23 cellular contexts compared by ENCODE assay signal in genomic region chr3:41630708-41631107, GRCh38.
DNase-seq lines count a peak whose midpoint lies in the region; TF ChIP-seq lines count a peak whose summit lies in the region.
"Had no signal": no experiment of that assay in that cellular context is flagged by ENCODE, and none has a peak within 500 bp of the region (broad histone marks: within the 10 kb centered on the region; RNA-seq: fewer than 3 reads in every experiment).

No MANE protein-coding gene starts in this region.

- in situ Hi-C loops in GM13977 (cut with MboI; ENCODE audit: low pct_unique_long_range_greater_than_20kb, low sequenced_read_pairs, unreplicated experiment): no loop called here

- H3K9ac ChIP-seq in parathyroid adenoma: no peak overlapping the region
- H3K9ac ChIP-seq: GM23248 had no signal

- no peaks in the 10 kb centered on the region for H3K36me3 ChIP-seq in parathyroid adenoma (ENCODE audit: control insufficient read depth, insufficient read depth, low read length)
- H3K36me3 ChIP-seq: HAP-1 had no signal

- H3K27me3 ChIP-seq in parathyroid adenoma (ENCODE audit: control insufficient read depth, insufficient read depth, low read length): no peaks in the 10 kb centered on the region

- H3K9me3 ChIP-seq in parathyroid adenoma (ENCODE audit: control insufficient read depth, low read length): no peaks in the 10 kb centered on the region
- H3K9me3 ChIP-seq: HAP-1 had no signal

- H3K27ac ChIP-seq in parathyroid adenoma: peak overlapping the region; percentile 74
- H3K27ac ChIP-seq: 22Rv1, GM23248, PC-9 had no signal

- TF ChIP-seq CTCF in parathyroid adenoma (IDR thresholded peaks at IDR 0.05) (no peak), GM13977 (IDR thresholded peaks at IDR 0.05; ENCODE audit: extremely low read depth, insufficient read depth, missing control alignments) (no peak)

- H3K4me3 ChIP-seq in parathyroid adenoma (ENCODE audit: low read depth, low read length): no peak overlapping the region
- H3K4me3 ChIP-seq: GM23248, HAP-1, PC-9 had no signal

- H3K4me1 ChIP-seq in parathyroid adenoma: peaks cover 21% of the 10 kb centered on the region
- H3K4me1 ChIP-seq: HAP-1 had no signal

- no peaks in the 10 kb centered on the region for H3K79me2 ChIP-seq in parathyroid adenoma

- H2AFZ ChIP-seq in parathyroid adenoma: peak overlapping the region; percentile 6
- H2AFZ ChIP-seq: GM23248, PC-9 had no signal

- DNase-seq in DMS53 (lab: John Stamatoyannopoulos, UW): peak; percentile 24
- DNase-seq in DMS53 treated with DMSO at 0.1 percent for 48 hours (lab: John Stamatoyannopoulos, UW; ENCODE audit: unreplicated experiment): no peak
- peak; percentile 21 for DNase-seq in NCI-H748 (lab: John Stamatoyannopoulos, UW; ENCODE audit: unreplicated experiment)
- DNase-seq in NCI-H748 treated with DMSO at 0.1 percent for 48 hours (lab: John Stamatoyannopoulos, UW): no peak
- DNase-seq in fibroblast of peridontal ligament (ENCODE audit: extremely low read depth): peak; percentile 63
- DNase-seq in RPMI8226: no peak
- no peak for DNase-seq in GM13977 (ENCODE audit: low spot score)
- DNase-seq: CD4-positive, CD25-positive, alpha-beta regulatory T cell; COR-L47; DMS 273 treated with DMSO at 0.1 percent for 48 hours; GDM1; GM23248; Kasumi-1; MM.1S; NCI-H1105 treated with DMSO at 0.1 percent for 48 hours; NCI-H1930; NCI-H446; NCI-H82; PC-9; T-helper 1 cell had no signal

- no peak overlapping the region for H3K4me2 ChIP-seq in parathyroid adenoma (ENCODE audit: low read length)
- H3K4me2 ChIP-seq: PC-9 had no signal

Comparison
In these comparisons a context has a peak if more than half of its experiments do, and no peak if none do; other contexts are left out.
1. DNase-seq: peak in DMS53 (single experiment), NCI-H748 (single experiment) and fibroblast of peridontal ligament (single experiment); none in DMS53 treated with DMSO at 0.1 percent for 48 hours (single experiment), NCI-H748 treated with DMSO at 0.1 percent for 48 hours (single experiment), RPMI8226 (single experiment) and GM13977 (single experiment).